In genomic region chr3:61872077-61872706, GRCh38 we compare ENCODE assay signal across 19 cellular contexts.
A peak's percentile ranks its signal among the peaks of the same experiment; 100 is the strongest.
DNase-seq lines count a peak whose midpoint lies in the region; ATAC-seq, FAIRE-seq and TF ChIP-seq lines count a peak whose summit lies in the region.
"Had no signal": no experiment of that assay in that cellular context is flagged by ENCODE, and none has a peak within 500 bp of the region (broad histone marks: within the 10 kb centered on the region; RNA-seq: fewer than 3 reads in every experiment).

No MANE protein-coding gene starts in this region.

- H2BK5ac ChIP-seq in H1 (ENCODE audit: low read depth, low read length): no peak overlapping the region

- H3K4me3 ChIP-seq in H7 (ENCODE audit: insufficient read depth, low read depth, low read length) (no peak overlapping the region), H1 (ENCODE audit: extremely low read depth in 1 of 4, insufficient read depth in 2 of 4, low read depth in 3 of 4, low read length in 4 of 4) (peak overlapping the region in 1 of 4 experiments; percentile 19; a peak in 1 of 8 replicates)
- H3K4me3 ChIP-seq: breast epithelium, ovary, SJCRH30, skin epidermis, testis had no signal

- no peak overlapping the region for H2AFZ ChIP-seq in H1 (ENCODE audit: low read length)

- no peak overlapping the region for H2BK120ac ChIP-seq in H1 (replicated peaks; ENCODE audit: low read depth, low read length)

- CTCF ChIA-PET in H1 (lab: Charles Lee; ENCODE audit: partially characterized antibody): interaction anchor here (1.0 to 1.9 kb wide), 4 partner anchors 14 to 63 kb away, joined by 3 to 7 read pairs (median 4); no protein-coding TSS in a partner anchor
- CTCF ChIA-PET in activated CD4-positive, alpha-beta T cell treated with anti-CD3 and anti-CD28 coated beads for 36 hours (lab: Charles Lee): no interaction called here

- no peak for ATAC-seq in activated CD4-positive, alpha-beta T cell treated with anti-CD3 and anti-CD28 coated beads for 36 hours
- ATAC-seq: activated naive CD4-positive, alpha-beta T cell treated with anti-CD3 and anti-CD28 coated beads, Interleukin-2, amount 50 U/mL, for 72 hours had no signal

- H3K4me3 Mint-ChIP-seq in nephron progenitor cell: no peak overlapping the region
- no peak overlapping the region for H3K4me3 Mint-ChIP-seq in activated CD4-positive, alpha-beta T cell treated with anti-CD3 and anti-CD28 coated beads for 36 hours
- no peak overlapping the region for H3K4me3 Mint-ChIP-seq in activated T-helper 1 cell treated with anti-CD3 and anti-CD28 coated beads, Interleukin-12 subunit alpha, Interleukin-12 subunit beta, Interleukin-2, Interleukin-4 antibody, amounts not matched to agents 30 ng/mL and 10 ng/mL and 1 ng/mL, durations not matched to agents 14 hours and 24 hours and 36 hours
- H3K4me3 Mint-ChIP-seq: activated CD4-positive, alpha-beta T cell treated with anti-CD3 and anti-CD28 coated beads, Interleukin-2, amount 10 ng/mL, durations not matched to agents 7 days and 5 days; T-helper 2 cell treated with Interferon-gamma antibody and Interleukin-4, amounts not matched to agents 5 μg/mL and 100 μg/mL, for 36 hours had no signal

- no peak overlapping the region for H2BK20ac ChIP-seq in H1 (ENCODE audit: low read length)

- H3K36me3 ChIP-seq in H7 (replicated peaks; ENCODE audit: control insufficient read depth, insufficient read depth, low read length) (no peaks in the 10 kb centered on the region), H1 (ENCODE audit: control insufficient read depth in 2 of 4, insufficient read depth in 4 of 4, low read length in 3 of 4) (no peaks in the 10 kb centered on the region)
- H3K36me3 ChIP-seq: breast epithelium, ovary, SJCRH30 had no signal

- H3K4me2 ChIP-seq in H1 (ENCODE audit: insufficient read depth in 1 of 2, low read depth in 2 of 2, low read length in 2 of 2): peak overlapping the region; percentile 14 to 47

- H3K27me3 ChIP-seq in H7 (ENCODE audit: control insufficient read depth, insufficient read depth, low read length) (no peaks in the 10 kb centered on the region), H1 (replicated peaks in 1 of 4; ENCODE audit: control insufficient read depth in 3 of 4, extremely low read depth in 1 of 4, insufficient read depth in 3 of 4, low read length in 3 of 4) (no peaks in the 10 kb centered on the region)
- H3K27me3 ChIP-seq: breast epithelium, ovary, SJCRH30, testis had no signal

- no peak for TF ChIP-seq EP300 in H1 (IDR thresholded peaks at IDR 0.05; ENCODE audit: borderline replicate concordance in 1 of 2, low read depth in 2 of 2, low read length in 2 of 2)

- peaks cover 7 to 59% (median 41%) of the 10 kb centered on the region in 4 experiments for H3K4me1 ChIP-seq in H1 (replicated peaks in 1 of 4; ENCODE audit: control insufficient read depth in 3 of 4, insufficient read depth in 4 of 4, low read length in 3 of 4)
- H3K4me1 ChIP-seq: breast epithelium, testis had no signal

- H3K9me3 Mint-ChIP-seq in nephron progenitor cell: no peaks in the 10 kb centered on the region
- H3K9me3 Mint-ChIP-seq in activated CD4-positive, alpha-beta T cell treated with anti-CD3 and anti-CD28 coated beads for 36 hours (ENCODE audit: low read depth): no peaks in the 10 kb centered on the region
- no peaks in the 10 kb centered on the region for H3K9me3 Mint-ChIP-seq in activated T-helper 1 cell treated with anti-CD3 and anti-CD28 coated beads, Interleukin-12 subunit alpha, Interleukin-12 subunit beta, Interleukin-2, Interleukin-4 antibody, amounts not matched to agents 30 ng/mL and 10 ng/mL and 1 ng/mL, durations not matched to agents 14 hours and 24 hours and 36 hours
- H3K9me3 Mint-ChIP-seq: activated CD4-positive, alpha-beta T cell treated with anti-CD3 and anti-CD28 coated beads, Interleukin-2, amount 10 ng/mL, durations not matched to agents 7 days and 5 days; activated naive CD4-positive, alpha-beta T cell treated with anti-CD3 and anti-CD28 coated beads, Interleukin-2, amount 50 U/mL, for 72 hours; T-helper 2 cell treated with Interferon-gamma antibody and Interleukin-4, amounts not matched to agents 5 μg/mL and 100 μg/mL, for 36 hours had no signal

- peak overlapping the region; percentile 85 for H3K27ac Mint-ChIP-seq in nephron progenitor cell
- H3K27ac Mint-ChIP-seq in activated CD4-positive, alpha-beta T cell treated with anti-CD3 and anti-CD28 coated beads for 36 hours: no peak overlapping the region
- H3K27ac Mint-ChIP-seq in activated T-helper 1 cell treated with anti-CD3 and anti-CD28 coated beads, Interleukin-12 subunit alpha, Interleukin-12 subunit beta, Interleukin-2, Interleukin-4 antibody, amounts not matched to agents 30 ng/mL and 10 ng/mL and 1 ng/mL, durations not matched to agents 14 hours and 24 hours and 36 hours: no peak overlapping the region
- H3K27ac Mint-ChIP-seq: activated CD4-positive, alpha-beta T cell treated with anti-CD3 and anti-CD28 coated beads, Interleukin-2, amount 10 ng/mL, durations not matched to agents 7 days and 5 days; activated naive CD4-positive, alpha-beta T cell treated with anti-CD3 and anti-CD28 coated beads, Interleukin-2, amount 50 U/mL, for 72 hours; T-helper 2 cell treated with Interferon-gamma antibody and Interleukin-4, amounts not matched to agents 5 μg/mL and 100 μg/mL, for 36 hours had no signal

- peaks cover 3% of the 10 kb centered on the region for H3K27me3 Mint-ChIP-seq in nephron progenitor cell (ENCODE audit: low read depth, poor library complexity)
- peaks cover 7% of the 10 kb centered on the region for H3K27me3 Mint-ChIP-seq in activated CD4-positive, alpha-beta T cell treated with anti-CD3 and anti-CD28 coated beads for 36 hours
- no peaks in the 10 kb centered on the region for H3K27me3 Mint-ChIP-seq in activated T-helper 1 cell treated with anti-CD3 and anti-CD28 coated beads, Interleukin-12 subunit alpha, Interleukin-12 subunit beta, Interleukin-2, Interleukin-4 antibody, amounts not matched to agents 30 ng/mL and 10 ng/mL and 1 ng/mL, durations not matched to agents 14 hours and 24 hours and 36 hours (ENCODE audit: insufficient read depth)

- peaks cover 0 to 3% of the 10 kb centered on the region in 2 experiments for H4K20me1 ChIP-seq in H1 (replicated peaks in 1 of 2; ENCODE audit: control insufficient read depth in 1 of 2, insufficient read depth in 2 of 2, low read length in 2 of 2)

- peaks cover 0 to 87% of the 10 kb centered on the region in 2 experiments; a peak in 3 of 4 replicates for H3K79me2 ChIP-seq in H1 (ENCODE audit: control insufficient read depth in 1 of 2, insufficient read depth in 2 of 2, low read length in 2 of 2)

- no peak overlapping the region for H4K5ac ChIP-seq in H1 (ENCODE audit: insufficient read length, low read depth, low read length)

- no peak overlapping the region for H3K9ac ChIP-seq in H1 (replicated peaks in 1 of 4; ENCODE audit: extremely low read depth in 1 of 4, low read depth in 3 of 4, low read length in 3 of 4)

- H3K18ac ChIP-seq in H1 (ENCODE audit: extremely low read depth, low read length): 0 out of 2 replicates have a peak overlapping the region, but pooled peaks have one; percentile 12

- H3K36me3 Mint-ChIP-seq in nephron progenitor cell (ENCODE audit: low read depth): no peaks in the 10 kb centered on the region
- no peaks in the 10 kb centered on the region for H3K36me3 Mint-ChIP-seq in activated CD4-positive, alpha-beta T cell treated with anti-CD3 and anti-CD28 coated beads for 36 hours (ENCODE audit: low read depth)
- no peaks in the 10 kb centered on the region for H3K36me3 Mint-ChIP-seq in activated T-helper 1 cell treated with anti-CD3 and anti-CD28 coated beads, Interleukin-12 subunit alpha, Interleukin-12 subunit beta, Interleukin-2, Interleukin-4 antibody, amounts not matched to agents 30 ng/mL and 10 ng/mL and 1 ng/mL, durations not matched to agents 14 hours and 24 hours and 36 hours (ENCODE audit: low read depth)
- H3K36me3 Mint-ChIP-seq: activated naive CD4-positive, alpha-beta T cell treated with anti-CD3 and anti-CD28 coated beads, Interleukin-2, amount 50 U/mL, for 72 hours had no signal

- H3K4ac ChIP-seq in H1 (replicated peaks; ENCODE audit: insufficient read length, low read depth, low read length): no peak overlapping the region

- peaks cover 91% of the 10 kb centered on the region for H3K4me1 Mint-ChIP-seq in nephron progenitor cell
- H3K4me1 Mint-ChIP-seq in activated CD4-positive, alpha-beta T cell treated with anti-CD3 and anti-CD28 coated beads for 36 hours: no peaks in the 10 kb centered on the region
- no peaks in the 10 kb centered on the region for H3K4me1 Mint-ChIP-seq in activated T-helper 1 cell treated with anti-CD3 and anti-CD28 coated beads, Interleukin-12 subunit alpha, Interleukin-12 subunit beta, Interleukin-2, Interleukin-4 antibody, amounts not matched to agents 30 ng/mL and 10 ng/mL and 1 ng/mL, durations not matched to agents 14 hours and 24 hours and 36 hours (ENCODE audit: low read depth)
- H3K4me1 Mint-ChIP-seq: activated CD4-positive, alpha-beta T cell treated with anti-CD3 and anti-CD28 coated beads, Interleukin-2, amount 10 ng/mL, durations not matched to agents 7 days and 5 days had no signal

- H2BK15ac ChIP-seq in H1 (ENCODE audit: low read length): no peak overlapping the region

- no peak for TF ChIP-seq POLR2A in H1 (IDR thresholded peaks at IDR 0.05; ENCODE audit: control extremely low read depth in 1 of 2, low read depth in 2 of 2, low read length in 2 of 2)

- TF ChIP-seq CTCF in H1 (IDR thresholded peaks at IDR 0.05; ENCODE audit: control extremely low read depth in 1 of 3, insufficient read depth in 1 of 3, low read depth in 1 of 3, low read length in 3 of 3): no peak
- no peak for TF ChIP-seq CTCF in nephron progenitor cell (IDR thresholded peaks at IDR 0.05)

- peak; percentile 17 for DNase-seq in H7
- DNase-seq in NCI-H2029 (lab: John Stamatoyannopoulos, UW): peak; percentile 66
- DNase-seq in H1 (ENCODE audit: low read depth in 1 of 2, low spot score in 2 of 2): no peak
- no peak for DNase-seq in nephron progenitor cell
- DNase-seq in activated CD4-positive, alpha-beta T cell treated with anti-CD3 and anti-CD28 coated beads for 48 hours: no peak
- DNase-seq in activated CD4-positive, alpha-beta T cell treated with anti-CD3 and anti-CD28 coated beads for 36 hours: no peak
- DNase-seq in activated T-helper 1 cell treated with anti-CD3 and anti-CD28 coated beads, Interleukin-12 subunit alpha, Interleukin-12 subunit beta, Interleukin-2, Interleukin-4 antibody, amounts not matched to agents 30 ng/mL and 10 ng/mL and 1 ng/mL, durations not matched to agents 14 hours and 24 hours and 36 hours (ENCODE audit: low spot score): no peak
- DNase-seq: activated CD4-positive, alpha-beta T cell treated with anti-CD3 and anti-CD28 coated beads, Interleukin-2, amount 10 ng/mL, durations not matched to agents 7 days and 5 days; activated T-cell treated with anti-CD3 and anti-CD28 coated beads for 4 hours; effector CD4-positive, alpha-beta T cell; hippocampal formation; ovary; SJCRH30; stimulated activated CD4-positive, alpha-beta T cell treated with anti-CD3 and anti-CD28 coated beads, Interleukin-4, amount 100 ng/mL, for 4 hours; testis had no signal

- TF ChIP-seq RAD21 in H1 (IDR thresholded peaks at IDR 0.05 in 1 of 2, conservative IDR thresholded peaks at IDR 0.05 in 1 of 2; ENCODE audit: low read depth in 2 of 2, low read length in 2 of 2): no peak

- no peak overlapping the region for H4K91ac ChIP-seq in H1 (replicated peaks; ENCODE audit: insufficient read length, low read length)

- H3K27ac ChIP-seq in H1 (ENCODE audit: low read depth, low read length): peak overlapping the region; percentile 25; the same call in 1 of the 2 replicates
- H3K27ac ChIP-seq: breast epithelium, ovary, SJCRH30, skin epidermis, testis had no signal

- H3K23ac ChIP-seq in H1 (ENCODE audit: insufficient read length): no peak overlapping the region

- H2AK5ac ChIP-seq in H1 (ENCODE audit: low read depth, low read length): no peak overlapping the region

- POLR2A ChIA-PET in H1 (lab: Charles Lee; ENCODE audit: partially characterized antibody): interaction anchor here (0.8 to 1.4 kb wide), 5 partner anchors 8 to 243 kb away, joined by 3 to 5 read pairs (median 5); no protein-coding TSS in a partner anchor
- POLR2A ChIA-PET in activated CD4-positive, alpha-beta T cell treated with anti-CD3 and anti-CD28 coated beads for 36 hours (lab: Charles Lee): no interaction called here

- H3K23me2 ChIP-seq in H1 (ENCODE audit: low read depth, low read length): no peaks in the 10 kb centered on the region

- H3K56ac ChIP-seq in H1 (replicated peaks; ENCODE audit: insufficient read length, low read depth, low read length): no peak overlapping the region

- intact Hi-C loops in activated CD4-positive, alpha-beta T cell treated with anti-CD3 and anti-CD28 coated beads for 36 hours (cut with DNase I, micrococcal nuclease): no loop called here
- intact Hi-C loops in activated T-helper 1 cell treated with anti-CD3 and anti-CD28 coated beads, Interleukin-12 subunit alpha, Interleukin-12 subunit beta, Interleukin-2, Interleukin-4 antibody, amounts not matched to agents 30 ng/mL and 10 ng/mL and 1 ng/mL, durations not matched to agents 14 hours and 24 hours and 36 hours (cut with micrococcal nuclease): no loop called here

- no peaks in the 10 kb centered on the region for H3K79me1 ChIP-seq in H1 (ENCODE audit: low read depth, low read length)

- peak; percentile 28 for FAIRE-seq in H1 (lab: Jason Lieb, UNC)

- no peaks in the 10 kb centered on the region for H3K9me3 ChIP-seq in H1 (ENCODE audit: insufficient read depth in 2 of 2, low read depth in 1 of 2, low read length in 1 of 2)
- H3K9me3 ChIP-seq: breast epithelium, ovary, SJCRH30, testis had no signal

- H4K8ac ChIP-seq in H1 (ENCODE audit: extremely low read depth, insufficient read depth, low read length): no peak overlapping the region

- no peak overlapping the region for H2BK12ac ChIP-seq in H1 (ENCODE audit: low read depth, low read length)

- H3K14ac ChIP-seq in H1 (ENCODE audit: insufficient read length): no peak overlapping the region

- 43% methylated on average over 5 of the region's 5 CpGs; no CpG with 5 or more reads in 1 of the 2 experiments for WGBS in H1 (ENCODE audit: extremely low coverage in 1 of 2, insufficient coverage in 1 of 2, insufficient read length in 1 of 2, insufficient replicate concordance in 2 of 2, low coverage in 1 of 2, low lambda C conversion rate in 2 of 2, missing lambda C conversion rate in 1 of 2), 2 experiments

Comparison
In these comparisons a context has a peak if more than half of its experiments do, and no peak if none do; other contexts are left out.
1. DNase-seq: peak in H7 (single experiment) and NCI-H2029 (single experiment); none in H1 (0 of 2), nephron progenitor cell (single experiment), activated CD4-positive, alpha-beta T cell treated with anti-CD3 and anti-CD28 coated beads for 48 hours (single experiment), activated CD4-positive, alpha-beta T cell treated with anti-CD3 and anti-CD28 coated beads for 36 hours (single experiment) and activated T-helper 1 cell treated with anti-CD3 and anti-CD28 coated beads, Interleukin-12 subunit alpha, Interleukin-12 subunit beta, Interleukin-2, Interleukin-4 antibody, amounts not matched to agents 30 ng/mL and 10 ng/mL and 1 ng/mL, durations not matched to agents 14 hours and 24 hours and 36 hours (single experiment).